28 cellular contexts compared by ENCODE assay signal in genomic region chr16:79104567-79104966, GRCh38.
DNase-seq lines count a peak whose midpoint lies in the region; ATAC-seq lines count a peak whose summit lies in the region.
"Had no signal": no experiment of that assay in that cellular context is flagged by ENCODE, and none has a peak within 500 bp of the region (broad histone marks: within the 10 kb centered on the region; RNA-seq: fewer than 3 reads in every experiment).

No MANE protein-coding gene starts in this region.

- H3K79me2 ChIP-seq in mesendoderm (ENCODE audit: control insufficient read depth, insufficient read depth, low read length): no peaks in the 10 kb centered on the region

- no CpG with 5 or more reads among the region's 10 CpGs for WGBS in mesendoderm (ENCODE audit: extremely low coverage, insufficient coverage, low lambda C conversion rate)

- H2BK15ac ChIP-seq in mesendoderm (replicated peaks; ENCODE audit: low read depth): no peak overlapping the region

- no peaks in the 10 kb centered on the region for H3K79me1 ChIP-seq in mesendoderm (ENCODE audit: low read length)

- H3K56ac ChIP-seq in mesendoderm (ENCODE audit: low read length): no peak overlapping the region

- ATAC-seq in HG02588 (IDR thresholded peaks at IDR 0.05; ENCODE audit: unreplicated experiment) (no peak), GM21390 (IDR thresholded peaks at IDR 0.05; ENCODE audit: unreplicated experiment) (no peak), GM18873 (IDR thresholded peaks at IDR 0.05; ENCODE audit: low FRiP score, unreplicated experiment) (no peak)
- ATAC-seq: A549, HCT116, HepG2 had no signal

- no peak overlapping the region for H4K8ac ChIP-seq in mesendoderm (ENCODE audit: low read depth, low read length)

- H3K27ac ChIP-seq in mesendoderm (ENCODE audit: low read depth, low read length): no peak overlapping the region
- H3K27ac ChIP-seq: A549; BLaER1 treated with 17β-estradiol and CSF1 and Interleukin-3, amounts not matched to agents 10 nM and 100 nM; SJSA1 had no signal

- H3K9me3 ChIP-seq in NT2/D1 (ENCODE audit: insufficient read depth, low read length): no peaks in the 10 kb centered on the region
- H3K9me3 ChIP-seq: A549; BLaER1 treated with 17β-estradiol and CSF1 and Interleukin-3, amounts not matched to agents 10 nM and 100 nM; Caco-2; SJSA1 had no signal

- H3K9ac ChIP-seq in NT2/D1 (ENCODE audit: insufficient read length, low read depth): no peak overlapping the region
- no peak overlapping the region for H3K9ac ChIP-seq in mesendoderm (ENCODE audit: low read length)
- H3K9ac ChIP-seq: BLaER1 treated with 17β-estradiol and CSF1 and Interleukin-3, amounts not matched to agents 10 nM and 100 nM had no signal

- H3K4ac ChIP-seq in mesendoderm (ENCODE audit: low read depth, low read length): no peak overlapping the region

- no peak overlapping the region for H2BK5ac ChIP-seq in mesendoderm (ENCODE audit: low read length)

- H2AK5ac ChIP-seq in mesendoderm (ENCODE audit: low read length): no peak overlapping the region

- no peak overlapping the region for H3K23ac ChIP-seq in mesendoderm (ENCODE audit: low read length)

- H3K27me3 ChIP-seq in NT2/D1 (ENCODE audit: insufficient read depth, insufficient read length) (no peaks in the 10 kb centered on the region), mesendoderm (ENCODE audit: insufficient read depth, low read length, poor library complexity) (no peaks in the 10 kb centered on the region)
- H3K27me3 ChIP-seq: SJSA1 had no signal

- no peaks in the 10 kb centered on the region for H3K4me1 ChIP-seq in NT2/D1 (ENCODE audit: insufficient read depth, insufficient read length)
- no peaks in the 10 kb centered on the region for H3K4me1 ChIP-seq in mesendoderm (ENCODE audit: control insufficient read depth, low read depth, low read length)
- H3K4me1 ChIP-seq: A549, SJSA1 had no signal

- DNase-seq in NT2/D1 (ENCODE audit: low read depth, low spot score) (peak; percentile 27), cerebellum (ENCODE audit: low spot score) (peak; percentile 21), mesendoderm (peak; percentile 64)
- DNase-seq in activated naive CD4-positive, alpha-beta T cell treated with Interleukin-2 at 50 U/mL for 16 hours: no peak
- DNase-seq: AML-193; CD4-positive, alpha-beta memory T cell; EL; GOT3; Kasumi-1; NCI-H1105; NCI-H1436 treated with DMSO at 0.1 percent for 48 hours; NCI-H1930; NCI-H2107; NCI-H446 treated with DMSO at 0.1 percent for 48 hours; NCI-H526; NCI-H82; NK-92 treated with Interleukin-12 subunit alpha and Interleukin-12 subunit beta, amount 100 ng/mL, for 24 hours; Right ventricle myocardium superior; RPMI8226 had no signal

- no peak overlapping the region for H4K5ac ChIP-seq in mesendoderm (ENCODE audit: low read length)

- H3K18ac ChIP-seq in mesendoderm (ENCODE audit: low read length): no peak overlapping the region

- H3K36me3 ChIP-seq in NT2/D1 (ENCODE audit: insufficient read depth, insufficient read length, low read length) (no peaks in the 10 kb centered on the region), mesendoderm (ENCODE audit: control insufficient read depth, insufficient read depth, low read length) (no peaks in the 10 kb centered on the region)
- H3K36me3 ChIP-seq: BLaER1 treated with 17β-estradiol and CSF1 and Interleukin-3, amounts not matched to agents 10 nM and 100 nM; SJSA1 had no signal

- H3K4me3 ChIP-seq in NT2/D1 (ENCODE audit: insufficient read length, low read depth) (no peak overlapping the region), mesendoderm (ENCODE audit: low read length) (no peak overlapping the region)
- H3K4me3 ChIP-seq: A549; BLaER1 treated with 17β-estradiol and CSF1 and Interleukin-3, amounts not matched to agents 10 nM and 100 nM; SJSA1 had no signal

- H2BK120ac ChIP-seq in mesendoderm (ENCODE audit: low read depth, low read length): no peak overlapping the region

- no peak overlapping the region for H3K4me2 ChIP-seq in mesendoderm (ENCODE audit: low read length)
- H3K4me2 ChIP-seq: A549; BLaER1 treated with 17β-estradiol and CSF1 and Interleukin-3, amounts not matched to agents 10 nM and 100 nM had no signal
